23 cellular contexts compared by ENCODE assay signal in the genomic region with DNA sequence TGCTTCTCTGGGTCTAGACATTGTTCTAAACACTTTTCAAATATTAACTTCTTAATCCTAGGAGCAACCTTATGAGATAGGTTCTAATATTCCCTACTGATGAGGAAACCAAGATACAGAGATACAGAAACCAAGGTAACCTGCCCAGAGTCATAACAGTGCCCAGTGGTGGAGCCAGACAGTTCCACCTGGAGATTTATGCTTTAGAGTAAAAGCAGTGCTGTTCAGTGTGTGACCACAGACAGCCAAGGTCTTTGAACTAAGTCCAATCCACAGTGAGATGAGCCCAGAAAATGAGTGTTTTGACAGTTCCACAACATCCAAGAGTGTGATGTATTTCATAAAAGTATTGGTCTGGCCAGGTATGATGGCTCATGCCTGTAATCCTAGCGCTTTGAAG.
A peak's percentile ranks its signal among the peaks of the same experiment; 100 is the strongest.
DNase-seq lines count a peak whose midpoint lies in the region; ATAC-seq, FAIRE-seq and TF ChIP-seq lines count a peak whose summit lies in the region.
"Had no signal": no experiment of that assay in that cellular context is flagged by ENCODE, and none has a peak within 500 bp of the region (broad histone marks: within the 10 kb centered on the region; RNA-seq: fewer than 3 reads in every experiment).

No MANE protein-coding gene starts in this region.

- H3K9me3 ChIP-seq in HepG2 (ENCODE audit: low read length) (no peaks in the 10 kb centered on the region), right lobe of liver (no peaks in the 10 kb centered on the region), stomach (no peaks in the 10 kb centered on the region)
- H3K9me3 ChIP-seq: BLaER1 had no signal

- in situ Hi-C loops in HepG2 (cut with HindIII; ENCODE audit: extremely low pct_ligation_motif_present, low pct_unique_long_range_greater_than_20kb): no loop called here

- H3K36me3 ChIP-seq in HepG2 (replicated peaks in 1 of 2; ENCODE audit: control insufficient read depth in 1 of 2, insufficient read depth in 2 of 2, low read length in 2 of 2) (no peaks in the 10 kb centered on the region), right lobe of liver (no peaks in the 10 kb centered on the region), stomach (no peaks in the 10 kb centered on the region)
- H3K36me3 ChIP-seq: BLaER1 had no signal

- H3K27ac ChIP-seq in HepG2 (ENCODE audit: extremely low read length, insufficient read depth, low read length) (peak overlapping the region; percentile 21), right lobe of liver (no peak overlapping the region), stomach (peak overlapping the region in 3 of 5 donors; percentile 26 to 48 (median 29))
- H3K27ac ChIP-seq: 22Rv1, BLaER1, C4-2B, GM23248 had no signal

- H2AFZ ChIP-seq in HepG2 (ENCODE audit: low read length): no peak overlapping the region
- H2AFZ ChIP-seq: GM23248 had no signal

- intact Hi-C loops in HepG2 (cut with micrococcal nuclease; ENCODE audit: unreplicated experiment): no loop called here
- intact Hi-C loops in right lobe of liver (cut with DNase I): no loop called here
- intact Hi-C loops in stomach (cut with DNase I; ENCODE audit: low total_unique reads): no loop called here

- H3K4me3 ChIP-seq in HepG2 (replicated peaks in 1 of 3; ENCODE audit: insufficient read depth in 1 of 3, low read depth in 2 of 3, low read length in 3 of 3) (no peak overlapping the region), right lobe of liver (no peak overlapping the region), stomach (no peak overlapping the region)
- H3K4me3 ChIP-seq: BLaER1, GM12878, GM23248 had no signal

- TF ChIP-seq EP300 in HepG2 (IDR thresholded peaks at IDR 0.05; ENCODE audit: low read depth in 2 of 2, low read length in 2 of 2) (no peak), HepG2 (CRISPR knock-in tag; IDR thresholded peaks at IDR 0.05; ENCODE audit: borderline replicate concordance) (no peak), stomach (IDR thresholded peaks at IDR 0.05) (no peak)

- H3K27me3 ChIP-seq in HepG2 (ENCODE audit: control insufficient read depth in 1 of 2, insufficient read depth in 2 of 2, low read length in 2 of 2) (no peaks in the 10 kb centered on the region), right lobe of liver (no peaks in the 10 kb centered on the region), stomach (no peaks in the 10 kb centered on the region)
- H3K27me3 ChIP-seq: BLaER1 had no signal

- WGBS in HepG2 (ENCODE audit: low lambda C conversion rate): 93% methylated on average over 1 of the region's 1 CpG
- WGBS in right lobe of liver (ENCODE audit: insufficient coverage, low coverage, low lambda C conversion rate, missing lambda C conversion rate): 100% methylated on average over 1 of the region's 1 CpG
- WGBS in stomach, 5 donors: 96 to 100% (median 98%) methylated on average over 1 of the region's 1 CpG

- ATAC-seq in HepG2 (peak; percentile 41), right lobe of liver (no peak), GM18498 (IDR thresholded peaks at IDR 0.05; ENCODE audit: unreplicated experiment) (no peak)
- ATAC-seq: CD8-positive, alpha-beta T cell; GM12878 had no signal

- TF ChIP-seq RAD21 in HepG2 (CRISPR knock-in tag; IDR thresholded peaks at IDR 0.05): no peak

- peaks cover 19% of the 10 kb centered on the region for H3K79me2 ChIP-seq in HepG2 (ENCODE audit: insufficient read depth, low read length)

- no peak overlapping the region for H3K4me2 ChIP-seq in HepG2 (ENCODE audit: low read depth, low read length)
- H3K4me2 ChIP-seq: BLaER1 had no signal

- peak; percentile 44 for FAIRE-seq in HepG2 (lab: Jason Lieb, UNC)
- FAIRE-seq: A204.1, D721Med, GM12878, GM19239, H1 had no signal

- H4K20me1 ChIP-seq in HepG2 (ENCODE audit: insufficient read depth, low read length): no peaks in the 10 kb centered on the region
- H4K20me1 ChIP-seq: BLaER1 had no signal

- no TSS peak for BruUV-seq in HepG2 (replicated peaks; lab: Mats Ljungman, UMichigan)

- H3K9ac ChIP-seq in HepG2 (ENCODE audit: insufficient read depth, low read depth, low read length): 0 out of 2 replicates have a peak overlapping the region, but pooled peaks have one; percentile 16
- H3K9ac ChIP-seq: BLaER1, GM23248 had no signal

- TF ChIP-seq CTCF in HepG2 (CRISPR knock-in tag; IDR thresholded peaks at IDR 0.05): no peak
- TF ChIP-seq CTCF in right lobe of liver (IDR thresholded peaks at IDR 0.05): no peak
- no peak for TF ChIP-seq CTCF in stomach (IDR thresholded peaks at IDR 0.05)

- TF ChIP-seq POLR2A in HepG2 (IDR thresholded peaks at IDR 0.05; ENCODE audit: insufficient read depth in 1 of 2, low read depth in 2 of 2, low read length in 2 of 2) (no peak), right lobe of liver (IDR thresholded peaks at IDR 0.05) (no peak), stomach (IDR thresholded peaks at IDR 0.05) (no peak)

- peaks cover 49% of the 10 kb centered on the region for H3K4me1 ChIP-seq in HepG2 (ENCODE audit: insufficient read depth, low read length)
- H3K4me1 ChIP-seq in right lobe of liver: peaks cover 0 to 38% (median 16%) of the 10 kb centered on the region in 4 donors
- H3K4me1 ChIP-seq in stomach: peaks cover 19 to 62% (median 42%) of the 10 kb centered on the region in 4 donors

- no peak for DNase-seq in HepG2 (ENCODE audit: low spot score)
- no peak for DNase-seq in right lobe of liver
- DNase-seq in amniotic epithelial cell (ENCODE audit: low read depth): peak; percentile 27
- DNase-seq in stomach: no peak
- DNase-seq in SK-N-DZ (ENCODE audit: low spot score): no peak
- DNase-seq: CD4-positive, CD25-positive, alpha-beta regulatory T cell; CD8-positive, alpha-beta T cell; DMS 273 treated with DMSO at 0.1 percent for 48 hours; DMS79; EL; GDM1; GM23248; H7; HCEC 1CT had no signal

- CTCF ChIA-PET in HepG2 (lab: Yijun Ruan, JAX; ENCODE audit: low intra/inter-chr PET ratio, low total read pairs): no interaction called here

- POLR2A ChIA-PET in HepG2 (lab: Yijun Ruan, JAX): interaction anchor here (1.0 to 1.2 kb wide), 2 partner anchors 10 to 12 kb away, joined by 3 read pairs; no protein-coding TSS in a partner anchor

TF ChIP-seq in HepG2, 621 proteins besides CTCF, POLR2A, EP300 and RAD21:
- TF ChIP-seq HNF4A (CRISPR knock-in tag; IDR thresholded peaks at IDR 0.05) (peak; percentile 31; the same call in 1 of the 2 replicates), RFX1 (IDR thresholded peaks at IDR 0.05) (peak; percentile 10; the same call in 1 of the 2 replicates), ZNF557 (CRISPR knock-in tag; IDR thresholded peaks at IDR 0.05) (no peak), ZC3H13 (CRISPR knock-in tag; IDR thresholded peaks at IDR 0.05) (no peak)
- TF ChIP-seq, protein P1, sequence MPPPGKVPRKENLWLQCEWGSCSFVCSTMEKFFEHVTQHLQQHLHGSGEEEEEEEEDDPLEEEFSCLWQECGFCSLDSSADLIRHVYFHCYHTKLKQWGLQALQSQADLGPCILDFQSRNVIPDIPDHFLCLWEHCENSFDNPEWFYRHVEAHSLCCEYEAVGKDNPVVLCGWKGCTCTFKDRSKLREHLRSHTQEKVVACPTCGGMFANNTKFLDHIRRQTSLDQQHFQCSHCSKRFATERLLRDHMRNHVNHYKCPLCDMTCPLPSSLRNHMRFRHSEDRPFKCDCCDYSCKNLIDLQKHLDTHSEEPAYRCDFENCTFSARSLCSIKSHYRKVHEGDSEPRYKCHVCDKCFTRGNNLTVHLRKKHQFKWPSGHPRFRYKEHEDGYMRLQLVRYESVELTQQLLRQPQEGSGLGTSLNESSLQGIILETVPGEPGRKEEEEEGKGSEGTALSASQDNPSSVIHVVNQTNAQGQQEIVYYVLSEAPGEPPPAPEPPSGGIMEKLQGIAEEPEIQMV (CRISPR knock-in tag; IDR thresholded peaks at IDR 0.05; ENCODE audit: low read depth): no peak

Comparison
In these comparisons a context has a peak if more than half of its experiments do, and no peak if none do; other contexts are left out.
1. H3K27ac ChIP-seq: peak in HepG2 (single experiment) and stomach (3 of 5); none in right lobe of liver (0 of 3).